Comparison of ENCODE assay signal across 19 cellular contexts in the genomic region with DNA sequence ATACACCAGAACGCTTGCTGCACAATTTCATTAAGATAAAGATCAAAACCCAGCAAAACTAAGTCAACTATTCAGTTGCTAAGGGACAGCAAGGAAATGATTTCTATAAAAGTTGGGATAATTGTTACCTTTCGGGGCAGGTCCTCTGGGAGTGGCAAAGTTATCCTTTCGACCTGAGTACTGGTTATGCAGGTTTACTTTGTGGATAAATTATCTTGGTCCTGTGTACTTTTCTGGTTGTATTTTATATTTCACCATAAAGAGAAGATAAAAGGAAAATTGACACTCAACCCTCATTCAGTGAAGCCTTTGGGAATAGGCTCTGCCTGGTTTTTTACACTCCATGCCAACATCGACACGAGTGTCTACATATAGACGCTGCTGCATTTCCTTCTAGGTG.
"Had no signal": no experiment of that assay in that cellular context is flagged by ENCODE, and none has a peak within 500 bp of the region (broad histone marks: within the 10 kb centered on the region; RNA-seq: fewer than 3 reads in every experiment).

No MANE protein-coding gene starts in this region.

- FAIRE-seq: bronchial epithelial cell, endometrium had no signal

- H3K4me1 ChIP-seq: psoas muscle, right atrium auricular region had no signal

- H3K9me3 ChIP-seq: neutrophil, ovary, psoas muscle, right atrium auricular region had no signal

- H3K27ac ChIP-seq: neutrophil, ovary, psoas muscle, right atrium auricular region had no signal

- DNase-seq: activated CD4-positive, alpha-beta memory T cell treated with anti-CD3 and anti-CD28 coated beads, Interleukin-2, amount 10 ng/mL, durations not matched to agents 7 days and 5 days; activated CD4-positive, alpha-beta T cell treated with anti-CD3 and anti-CD28 coated beads, Interleukin-2, amount 10 ng/mL, durations not matched to agents 24 days and 14 days; activated effector memory CD4-positive, alpha-beta T cell treated with anti-CD3 and anti-CD28 coated beads, Interleukin-2, amount 50 U/mL, for 16 hours; activated naive CD4-positive, alpha-beta T cell treated with anti-CD3 and anti-CD28 coated beads, Interleukin-2, amount 10 ng/mL, durations not matched to agents 7 days and 5 days; amygdala; cerebellar nuclear complex; foreskin melanocyte; glutamatergic neuron; hippocampal formation; kidney glomerular epithelial cell; ovary; psoas muscle; stimulated activated CD4-positive, alpha-beta T cell treated with anti-CD3 and anti-CD28 coated beads, Interleukin-4, amount 100 ng/mL, for 24 hours; stimulated activated naive CD8-positive, alpha-beta T cell treated with anti-CD3 and anti-CD28 coated beads, Interleukin-15, Interleukin-2, amounts not matched to agents 100 U/mL and 50 U/mL, for 24 hours had no signal

- ATAC-seq: activated CD4-positive, CD25-positive, alpha-beta regulatory T cell treated with anti-CD3 and anti-CD28 coated beads, Interleukin-2, amount 50 U/mL, for 24 hours; psoas muscle; stimulated activated naive CD8-positive, alpha-beta T cell treated with anti-CD3 and anti-CD28 coated beads, Interleukin-15, Interleukin-2, amounts not matched to agents 100 U/mL and 50 U/mL, for 24 hours had no signal

- H3K36me3 ChIP-seq: neutrophil, ovary, right atrium auricular region had no signal

- H3K27me3 ChIP-seq: ovary, right atrium auricular region had no signal

- H3K4me3 ChIP-seq: ovary, psoas muscle, right atrium auricular region had no signal
